In the genomic region with DNA sequence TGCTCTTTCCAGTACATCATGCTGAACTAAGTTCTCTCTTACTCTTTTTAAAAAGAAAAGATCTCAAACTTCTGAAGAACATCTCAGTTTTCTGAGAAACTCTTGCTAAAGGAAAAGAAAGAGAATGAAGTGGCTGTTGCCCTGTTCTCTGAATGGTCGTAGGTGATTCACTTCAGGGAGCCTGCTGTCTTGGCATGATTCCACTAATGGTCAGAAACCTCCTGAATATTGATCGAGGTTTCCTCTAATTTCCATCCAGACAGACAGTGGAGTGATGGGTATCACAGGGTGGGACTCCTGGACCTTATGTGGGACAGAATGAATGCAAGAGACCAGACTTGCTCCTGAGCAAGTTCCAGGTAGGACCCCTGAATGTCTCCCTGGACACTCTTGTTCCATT, we compare ENCODE assay signal across 19 cellular contexts. TPM values are rescaled to one million over a fixed set of nuclear protein-coding genes. Genes with fewer than 3 reads are reported as not detected.
DNase-seq lines count a peak whose midpoint lies in the region; ATAC-seq, FAIRE-seq and TF ChIP-seq lines count a peak whose summit lies in the region.
"Had no signal": no experiment of that assay in that cellular context is flagged by ENCODE, and none has a peak within 500 bp of the region (broad histone marks: within the 10 kb centered on the region; RNA-seq: fewer than 3 reads in every experiment).

No MANE protein-coding gene starts in this region.

- FAIRE-seq in frontal cortex (lab: Jason Lieb, UNC), result no peak

- H3K36me3 ChIP-seq in DOHH2 (ENCODE audit: control insufficient read depth, low read length) (no peaks in the 10 kb centered on the region), colonic mucosa (no peaks in the 10 kb centered on the region), neural progenitor cell (no peaks in the 10 kb centered on the region)

- TF ChIP-seq CTCF in DOHH2 (IDR thresholded peaks at IDR 0.05; ENCODE audit: low read depth, low read length, poor library complexity, severe bottlenecking) (no peak), colonic mucosa (IDR thresholded peaks at IDR 0.05) (no peak), neural progenitor cell (IDR thresholded peaks at IDR 0.05) (no peak), GM13977 (IDR thresholded peaks at IDR 0.05; ENCODE audit: extremely low read depth, insufficient read depth, missing control alignments) (no peak)

- peak overlapping the region; percentile 81 for H3K27ac ChIP-seq in DOHH2 (ENCODE audit: low read depth, low read length)
- H3K27ac ChIP-seq in colonic mucosa, result peak overlapping the region; percentile 71
- H3K27ac ChIP-seq in neural progenitor cell, result no peak overlapping the region
- H3K27ac ChIP-seq: GM23248, HL-60, PC-9, SK-N-MC had no signal

- H3F3A ChIP-seq in DOHH2 (ENCODE audit: control insufficient read depth, insufficient read depth), result peaks cover 7% of the 10 kb centered on the region; the same call in 1 of the 2 replicates
- no peaks in the 10 kb centered on the region for H3F3A ChIP-seq in neural progenitor cell (ENCODE audit: low read depth)

- peaks cover 3% of the 10 kb centered on the region for H3K27me3 Mint-ChIP-seq in neural progenitor cell (ENCODE audit: insufficient read depth, low read depth)

- no peaks in the 10 kb centered on the region for H3K36me3 Mint-ChIP-seq in neural progenitor cell
- H3K36me3 Mint-ChIP-seq: CD8-positive, alpha-beta T cell had no signal

- peak overlapping the region; percentile 81 for H3K4me2 ChIP-seq in DOHH2 (ENCODE audit: low read length)
- no peak overlapping the region for H3K4me2 ChIP-seq in neural progenitor cell
- H3K4me2 ChIP-seq: PC-9 had no signal

- H3K27ac Mint-ChIP-seq in neural progenitor cell, result no peak overlapping the region

- no peaks in the 10 kb centered on the region for H3K9me2 ChIP-seq in DOHH2 (replicated peaks; ENCODE audit: control insufficient read depth, low read length)

- no peak overlapping the region for H3K4me3 Mint-ChIP-seq in neural progenitor cell
- H3K4me3 Mint-ChIP-seq: CD8-positive, alpha-beta T cell had no signal

- H3K27me3 ChIP-seq in DOHH2 (ENCODE audit: control insufficient read depth, low read length) (no peaks in the 10 kb centered on the region), colonic mucosa (no peaks in the 10 kb centered on the region), neural progenitor cell (no peaks in the 10 kb centered on the region)

- DNase-seq in NCI-H2029 (lab: John Stamatoyannopoulos, UW) (peak; percentile 5), colonic mucosa (no peak), neural progenitor cell (ENCODE audit: low spot score) (no peak), frontal cortex (ENCODE audit: low spot score in 2 of 2) (no peak), GM13977 (ENCODE audit: low spot score) (no peak)
- DNase-seq: EL, GM23248, NCI-H1105 treated with DMSO at 0.1 percent for 48 hours, NCI-H187 treated with DMSO at 0.1 percent for 48 hours, NCI-H524 treated with DMSO at 0.1 percent for 48 hours, PC-9, T-helper 1 cell had no signal

- no peaks in the 10 kb centered on the region for H3K79me2 ChIP-seq in DOHH2 (ENCODE audit: control insufficient read depth, low read length)
- no peaks in the 10 kb centered on the region for H3K79me2 ChIP-seq in neural progenitor cell (ENCODE audit: low read depth)

- H3K9me3 ChIP-seq in DOHH2 (ENCODE audit: control insufficient read depth, insufficient read depth, low read length), result no peaks in the 10 kb centered on the region
- no peaks in the 10 kb centered on the region for H3K9me3 ChIP-seq in colonic mucosa
- no peaks in the 10 kb centered on the region for H3K9me3 ChIP-seq in neural progenitor cell (ENCODE audit: low read depth)

- intact Hi-C loops in colonic mucosa (cut with DNase I), result loop anchor here (10.0 kb wide), 1 partner anchor 170 kb away; no protein-coding TSS in a partner anchor

- peak overlapping the region; percentile 10 for H2AFZ ChIP-seq in neural progenitor cell (replicated peaks)
- H2AFZ ChIP-seq: GM23248, PC-9 had no signal

- H3K4me1 ChIP-seq in DOHH2 (ENCODE audit: control insufficient read depth, low read length), result peaks cover 88% of the 10 kb centered on the region
- peaks cover 5% of the 10 kb centered on the region for H3K4me1 ChIP-seq in colonic mucosa
- H3K4me1 ChIP-seq in neural progenitor cell, result peaks cover 5% of the 10 kb centered on the region

- in situ Hi-C loops in GM13977 (cut with MboI; ENCODE audit: low pct_unique_long_range_greater_than_20kb, low sequenced_read_pairs, unreplicated experiment), result no loop called here

- peaks cover 4% of the 10 kb centered on the region for H3K4me1 Mint-ChIP-seq in neural progenitor cell

- no peak overlapping the region for H3K9ac ChIP-seq in colonic mucosa (ENCODE audit: low read depth in 2 of 2, low read length in 2 of 2)
- H3K9ac ChIP-seq in neural progenitor cell, result no peak overlapping the region
- H3K9ac ChIP-seq: GM23248 had no signal

- no peak for ATAC-seq in HG02852 (IDR thresholded peaks at IDR 0.05; ENCODE audit: unreplicated experiment)
- no peak for ATAC-seq in HG03139 (IDR thresholded peaks at IDR 0.05; ENCODE audit: unreplicated experiment)
- ATAC-seq: Right ventricle myocardium inferior had no signal

- H3K4me3 ChIP-seq in DOHH2 (ENCODE audit: low read length), result peak overlapping the region; percentile 64
- H3K4me3 ChIP-seq in colonic mucosa, result no peak overlapping the region
- no peak overlapping the region for H3K4me3 ChIP-seq in neural progenitor cell
- H3K4me3 ChIP-seq: GM23248, PC-9, SK-N-MC had no signal

- no peaks in the 10 kb centered on the region for H4K20me1 ChIP-seq in DOHH2 (ENCODE audit: control insufficient read depth, insufficient read depth, low read depth, low read length)
- H4K20me1 ChIP-seq in neural progenitor cell (ENCODE audit: low read depth), result no peaks in the 10 kb centered on the region

- no peaks in the 10 kb centered on the region for H3K9me3 Mint-ChIP-seq in neural progenitor cell
- H3K9me3 Mint-ChIP-seq: CD8-positive, alpha-beta T cell had no signal

RNA-seq across cellular contexts. Expression of gene FCRL2, which starts 2.5 kb away (rescaled TPM):
- total RNA-seq in colonic mucosa (under 1 TPM; 0.10 to 0.40 TPM), neural progenitor cell (ENCODE audit: low replicate concordance) (not detected in 2 replicates), frontal cortex (not detected)
- total RNA-seq: GM23248, PC-9, Right ventricle myocardium inferior had no signal

RNA-seq across cellular contexts. Expression of gene FCRL1, which starts 45.5 kb away (rescaled TPM):
- under 1 TPM in 1 of 2 donors, not detected in 1; 0.07 TPM for total RNA-seq in colonic mucosa
- not detected in 2 replicates for total RNA-seq in neural progenitor cell (ENCODE audit: low replicate concordance)
- not detected for total RNA-seq in frontal cortex
- total RNA-seq: GM23248, PC-9, Right ventricle myocardium inferior had no signal
